In genomic region chr18:59145055-59145454, GRCh38 we compare ENCODE assay signal across 28 cellular contexts. TPM values are rescaled to one million over a fixed set of nuclear protein-coding genes. Genes with fewer than 3 reads are reported as not detected.
DNase-seq lines count a peak whose midpoint lies in the region; ATAC-seq, FAIRE-seq and TF ChIP-seq lines count a peak whose summit lies in the region.
"Had no signal": no experiment of that assay in that cellular context is flagged by ENCODE, and none has a peak within 500 bp of the region (broad histone marks: within the 10 kb centered on the region; RNA-seq: fewer than 3 reads in every experiment).

No MANE protein-coding gene starts in this region.

- H3K9ac ChIP-seq in HepG2 (ENCODE audit: insufficient read depth, low read depth, low read length): no peak overlapping the region
- H3K9ac ChIP-seq: GM23248 had no signal

- TF ChIP-seq EP300 in HepG2 (IDR thresholded peaks at IDR 0.05; ENCODE audit: low read depth in 2 of 2, low read length in 2 of 2): no peak
- TF ChIP-seq EP300 in HepG2 (CRISPR knock-in tag; IDR thresholded peaks at IDR 0.05; ENCODE audit: borderline replicate concordance): no peak

- H3K27me3 ChIP-seq in HepG2 (ENCODE audit: control insufficient read depth in 1 of 2, insufficient read depth in 2 of 2, low read length in 2 of 2): no peaks in the 10 kb centered on the region; a peak in 1 of 5 replicates
- H3K27me3 ChIP-seq: thyroid gland had no signal

- no peak overlapping the region for H2AFZ ChIP-seq in HepG2 (ENCODE audit: low read length)
- H2AFZ ChIP-seq: GM23248 had no signal

- no peaks in the 10 kb centered on the region for H3K36me3 Mint-ChIP-seq in natural killer cell treated with Interleukin-12 subunit alpha and Interleukin-12 subunit beta and Interleukin-15 and Interleukin-18, amount 100 ng/mL, for 72 hours

- peaks cover 61 to 66% of the 10 kb centered on the region in 2 donors for H3K4me1 Mint-ChIP-seq in natural killer cell treated with Interleukin-12 subunit alpha and Interleukin-12 subunit beta and Interleukin-15 and Interleukin-18, amount 100 ng/mL, for 72 hours (ENCODE audit: low read depth in 2 of 2)

- H3K4me3 Mint-ChIP-seq in natural killer cell treated with Interleukin-12 subunit alpha and Interleukin-12 subunit beta and Interleukin-15 and Interleukin-18, amount 100 ng/mL, for 72 hours: no peak overlapping the region
- H3K4me3 Mint-ChIP-seq: activated T-cell treated with anti-CD3 and anti-CD28 coated beads, Interleukin-2, amount 50 U/mL, for 4 hours; CD8-positive, alpha-beta T cell; naive thymus-derived CD8-positive, alpha-beta T cell; stimulated activated naive CD8-positive, alpha-beta T cell treated with anti-CD3 and anti-CD28 coated beads, Interleukin-15, Interleukin-2, amounts not matched to agents 100 ng/mL and 50 ng/mL, for 24 hours; T-helper 1 cell treated with Interleukin-12 subunit alpha and Interleukin-12 subunit beta and Interleukin-4 antibody, amounts not matched to agents 30 μg/mL and 1 μg/mL, for 36 hours had no signal

- DNase-seq in DMS53 (lab: John Stamatoyannopoulos, UW): peak; percentile 76
- DNase-seq in DMS53 treated with DMSO at 0.1 percent for 48 hours (lab: John Stamatoyannopoulos, UW; ENCODE audit: unreplicated experiment): no peak
- peak; percentile 91 for DNase-seq in NCI-H1092 treated with DMSO at 0.1 percent for 48 hours (lab: John Stamatoyannopoulos, UW)
- DNase-seq in NCI-H748 treated with DMSO at 0.1 percent for 48 hours (lab: John Stamatoyannopoulos, UW): peak; percentile 78
- DNase-seq in HepG2 (ENCODE audit: low spot score): no peak
- no peak for DNase-seq in natural killer cell treated with Interleukin-12 subunit alpha and Interleukin-12 subunit beta and Interleukin-15 and Interleukin-18, amount 100 ng/mL, for 72 hours (ENCODE audit: low spot score)
- DNase-seq in mucosa of gallbladder (ENCODE audit: low spot score): no peak
- no peak for DNase-seq in urothelium cell line (ENCODE audit: low spot score)
- DNase-seq: 8988T; activated gamma-delta T cell treated with Interleukin-2 at 50 U/mL for 16 hours; activated T-cell treated with anti-CD3 and anti-CD28 coated beads, Interleukin-2, amount 50 U/mL, for 4 hours; CD8-positive, alpha-beta T cell; cortex of kidney; GM23248; islet precursor cell; KBM-7; midbrain; naive thymus-derived CD8-positive, alpha-beta T cell; NCI-H1694; NCI-H446 treated with DMSO at 0.1 percent for 48 hours; thyroid gland had no signal

- no peak for FAIRE-seq in HepG2 (lab: Jason Lieb, UNC)
- no peak for FAIRE-seq in urothelium cell line (lab: Jason Lieb, UNC)
- FAIRE-seq: astrocyte, GM18507, HTR-8/SVneo had no signal

- intact Hi-C loops in HepG2 (cut with micrococcal nuclease; ENCODE audit: unreplicated experiment): no loop called here

- TF ChIP-seq CTCF in HepG2 (CRISPR knock-in tag; IDR thresholded peaks at IDR 0.05): no peak

- H3K27ac ChIP-seq in HepG2 (ENCODE audit: extremely low read length, insufficient read depth, low read length): no peak overlapping the region
- H3K27ac ChIP-seq: GM23248, RWPE1, SK-N-MC, thyroid gland had no signal

- no TSS peak for BruUV-seq in HepG2 (replicated peaks; lab: Mats Ljungman, UMichigan)

- H3K4me2 ChIP-seq in HepG2 (ENCODE audit: low read depth, low read length): no peak overlapping the region

- WGBS in HepG2 (ENCODE audit: low lambda C conversion rate): 83% methylated on average over 4 of the region's 4 CpGs

- H3K79me2 ChIP-seq in HepG2 (ENCODE audit: insufficient read depth, low read length): peaks cover 71% of the 10 kb centered on the region

- ATAC-seq in HepG2: no peak
- ATAC-seq in natural killer cell treated with Interleukin-12 subunit alpha and Interleukin-12 subunit beta and Interleukin-15 and Interleukin-18, amount 100 ng/mL, for 72 hours: no peak
- ATAC-seq: activated T-cell treated with anti-CD3 and anti-CD28 coated beads, Interleukin-2, amount 50 U/mL, for 4 hours; CD8-positive, alpha-beta T cell; naive thymus-derived CD8-positive, alpha-beta T cell had no signal

- no peak for TF ChIP-seq RAD21 in HepG2 (CRISPR knock-in tag; IDR thresholded peaks at IDR 0.05)

- in situ Hi-C loops in HepG2 (cut with HindIII; ENCODE audit: extremely low pct_ligation_motif_present, low pct_unique_long_range_greater_than_20kb): no loop called here

- no peaks in the 10 kb centered on the region for H3K9me3 ChIP-seq in HepG2 (ENCODE audit: low read length)
- H3K9me3 ChIP-seq: thyroid gland had no signal

- no peak overlapping the region for H3K27ac Mint-ChIP-seq in natural killer cell treated with Interleukin-12 subunit alpha and Interleukin-12 subunit beta and Interleukin-15 and Interleukin-18, amount 100 ng/mL, for 72 hours
- H3K27ac Mint-ChIP-seq: CD8-positive, alpha-beta T cell; stimulated activated naive CD8-positive, alpha-beta T cell treated with anti-CD3 and anti-CD28 coated beads, Interleukin-15, Interleukin-2, amounts not matched to agents 100 ng/mL and 50 ng/mL, for 24 hours had no signal

- CTCF ChIA-PET in HepG2 (lab: Yijun Ruan, JAX; ENCODE audit: low intra/inter-chr PET ratio, low total read pairs): no interaction called here

- no peak overlapping the region for H3K4me3 ChIP-seq in HepG2 (replicated peaks in 1 of 3; ENCODE audit: insufficient read depth in 1 of 3, low read depth in 2 of 3, low read length in 3 of 3)
- H3K4me3 ChIP-seq: GM23248, SK-N-MC, thyroid gland had no signal

- no peaks in the 10 kb centered on the region; the same call in 1 of the 2 replicates for H4K20me1 ChIP-seq in HepG2 (ENCODE audit: insufficient read depth, low read length)

- H3K27me3 Mint-ChIP-seq in natural killer cell treated with Interleukin-12 subunit alpha and Interleukin-12 subunit beta and Interleukin-15 and Interleukin-18, amount 100 ng/mL, for 72 hours: no peaks in the 10 kb centered on the region
- H3K27me3 Mint-ChIP-seq: naive thymus-derived CD8-positive, alpha-beta T cell; stimulated activated naive CD8-positive, alpha-beta T cell treated with anti-CD3 and anti-CD28 coated beads, Interleukin-15, Interleukin-2, amounts not matched to agents 100 ng/mL and 50 ng/mL, for 24 hours had no signal

- H3K36me3 ChIP-seq in HepG2 (replicated peaks in 1 of 2; ENCODE audit: control insufficient read depth in 1 of 2, insufficient read depth in 2 of 2, low read length in 2 of 2): peaks cover 0 to 20% of the 10 kb centered on the region in 2 experiments; a peak in 3 of 5 replicates
- H3K36me3 ChIP-seq: thyroid gland had no signal

- peaks cover 34% of the 10 kb centered on the region for H3K4me1 ChIP-seq in HepG2 (ENCODE audit: insufficient read depth, low read length)

- no peaks in the 10 kb centered on the region for H3K9me3 Mint-ChIP-seq in natural killer cell treated with Interleukin-12 subunit alpha and Interleukin-12 subunit beta and Interleukin-15 and Interleukin-18, amount 100 ng/mL, for 72 hours
- H3K9me3 Mint-ChIP-seq: activated T-cell treated with anti-CD3 and anti-CD28 coated beads, Interleukin-2, amount 50 U/mL, for 4 hours; CD8-positive, alpha-beta T cell; naive thymus-derived CD8-positive, alpha-beta T cell; stimulated activated naive CD8-positive, alpha-beta T cell treated with anti-CD3 and anti-CD28 coated beads, Interleukin-15, Interleukin-2, amounts not matched to agents 100 ng/mL and 50 ng/mL, for 24 hours; T-helper 1 cell treated with Interleukin-12 subunit alpha and Interleukin-12 subunit beta and Interleukin-4 antibody, amounts not matched to agents 30 μg/mL and 1 μg/mL, for 36 hours had no signal

- TF ChIP-seq POLR2A in HepG2 (IDR thresholded peaks at IDR 0.05; ENCODE audit: insufficient read depth in 1 of 2, low read depth in 2 of 2, low read length in 2 of 2): no peak

- POLR2A ChIA-PET in HepG2 (lab: Yijun Ruan, JAX): no interaction called here

RNA-seq across cellular contexts. Expression of gene SEC11C, which starts 5.4 kb away (rescaled TPM):
- total RNA-seq in HepG2 (2016; rRNA removed; fragmentation: Illumina TruSeq; extraction: Trizol) (211 and 297 TPM in 2 replicates), mucosa of gallbladder (58.7 TPM)
- 258 and 292 TPM in 2 replicates for total RNA-seq in HepG2 (2016; cell fraction: cytosol; rRNA removed; fragmentation: Illumina TruSeq; extraction: Trizol; ENCODE audit: low read depth)
- total RNA-seq in HepG2 (2016; cell fraction: insoluble cytoplasmic fraction; rRNA removed; fragmentation: Illumina TruSeq; extraction: Trizol): 217 and 309 TPM in 2 replicates
- 238 and 248 TPM in 2 replicates for total RNA-seq in HepG2 (2016; cell fraction: membrane; rRNA removed; fragmentation: Illumina TruSeq; extraction: Trizol)
- 207 and 249 TPM in 2 replicates for total RNA-seq in HepG2 (2016; cell fraction: nucleus; rRNA removed; fragmentation: Illumina TruSeq; extraction: Trizol)
- 59.2 and 71.9 TPM in 2 replicates for polyA plus RNA-seq in HepG2 (2011; rRNA removed)
- 66.6 and 92.7 TPM in 2 replicates for polyA plus RNA-seq in HepG2 (2011; cell fraction: cytosol; rRNA removed)
- polyA plus RNA-seq in HepG2 (2011; cell fraction: nucleus; rRNA removed): 18.0 and 26.4 TPM in 2 replicates
- 158 and 241 TPM in 2 replicates for polyA plus RNA-seq in HepG2 (2012)
- polyA plus RNA-seq in HepG2 (2016; cell fraction: cytosol; fragmentation: Illumina TruSeq; extraction: Trizol; ENCODE audit: low read depth): 266 and 357 TPM in 2 replicates
- polyA plus RNA-seq in HepG2 (2016; cell fraction: insoluble cytoplasmic fraction; fragmentation: Illumina TruSeq; extraction: Trizol; ENCODE audit: low read depth): 190 and 205 TPM in 2 replicates
- 188 and 231 TPM in 2 replicates for polyA plus RNA-seq in HepG2 (2016; cell fraction: membrane; fragmentation: Illumina TruSeq; extraction: Trizol; ENCODE audit: low read depth)
- 302 and 338 TPM in 2 replicates for polyA plus RNA-seq in HepG2 (2016; cell fraction: nucleus; fragmentation: Illumina TruSeq; extraction: Trizol; ENCODE audit: insufficient read depth, low read depth)
- 10.4 and 21.3 TPM in 2 replicates for polyA minus RNA-seq in HepG2 (2011; rRNA and poly(A)+ RNA removed; ENCODE audit: low replicate concordance)
- 23.8 and 24.0 TPM in 2 replicates for polyA minus RNA-seq in HepG2 (2011; cell fraction: cytosol; rRNA and poly(A)+ RNA removed)
- polyA minus RNA-seq in HepG2 (2011; cell fraction: nucleus; rRNA and poly(A)+ RNA removed): 25.4 and 28.5 TPM in 2 replicates
- 10 to 100 TPM; 79.4 to 83.1 TPM for total RNA-seq in natural killer cell treated with Interleukin-12 subunit alpha and Interleukin-12 subunit beta and Interleukin-15 and Interleukin-18, amount 100 ng/mL, for 72 hours

Comparison
In these comparisons a context has a peak if more than half of its experiments do, and no peak if none do; other contexts are left out.
1. DNase-seq: peak in DMS53 (single experiment), NCI-H1092 treated with DMSO at 0.1 percent for 48 hours (single experiment) and NCI-H748 treated with DMSO at 0.1 percent for 48 hours (single experiment); none in DMS53 treated with DMSO at 0.1 percent for 48 hours (single experiment), HepG2 (single experiment), natural killer cell treated with Interleukin-12 subunit alpha and Interleukin-12 subunit beta and Interleukin-15 and Interleukin-18, amount 100 ng/mL, for 72 hours (single experiment), mucosa of gallbladder (single experiment) and urothelium cell line (single experiment).